ENCODE assay signal across 7 cellular contexts in genomic region chr12:8950287-8950574, GRCh38. TPM values are rescaled to one million over a fixed set of nuclear protein-coding genes. Genes with fewer than 3 reads are reported as not detected.
A peak's percentile ranks its signal among the peaks of the same experiment; 100 is the strongest.
DNase-seq lines count a peak whose midpoint lies in the region; ATAC-seq, FAIRE-seq and TF ChIP-seq lines count a peak whose summit lies in the region.

No MANE protein-coding gene starts in this region.

- no peak for FAIRE-seq in HTR-8/SVneo (lab: Jason Lieb, UNC)

- TF ChIP-seq CTCF in WI38 (IDR thresholded peaks at IDR 0.05; ENCODE audit: low read depth, low read length): no peak
- TF ChIP-seq CTCF in stomach (IDR thresholded peaks at IDR 0.05): no peak

- peak overlapping the region; percentile 95 to 99 (median 97) for H3K27ac ChIP-seq in stomach

- no peak for DNase-seq in stomach
- DNase-seq in HTR-8/SVneo (ENCODE audit: insufficient read length, low spot score): no peak

- peaks cover 13 to 43% (median 35%) of the 10 kb centered on the region in 4 donors for H3K4me1 ChIP-seq in stomach

- ATAC-seq in GM18868 (IDR thresholded peaks at IDR 0.05; ENCODE audit: unreplicated experiment): peak; percentile 5
- ATAC-seq in HG02943 (IDR thresholded peaks at IDR 0.05; ENCODE audit: low read depth, unreplicated experiment): peak; percentile 13
- ATAC-seq in HG03432 (IDR thresholded peaks at IDR 0.05; ENCODE audit: unreplicated experiment): no peak

- H3K36me3 ChIP-seq in stomach: peaks cover 3 to 13% (median 11%) of the 10 kb centered on the region in 4 donors

- no peak for TF ChIP-seq EP300 in stomach (IDR thresholded peaks at IDR 0.05)

- no peaks in the 10 kb centered on the region for H3K9me3 ChIP-seq in stomach

- no peaks in the 10 kb centered on the region for H3K27me3 ChIP-seq in stomach

- no peak for TF ChIP-seq POLR2A in stomach (IDR thresholded peaks at IDR 0.05)

- 0 to 1% (median 0%) methylated on average over 7 of the region's 7 CpGs for WGBS in stomach, 5 donors

- intact Hi-C loops in stomach (cut with DNase I; ENCODE audit: low total_unique reads): no loop called here

- H3K4me3 ChIP-seq in WI38 (ENCODE audit: low read depth, low read length): peak overlapping the region; percentile 97
- peak overlapping the region; percentile 81 for H3K4me3 ChIP-seq in iPS-11a (ENCODE audit: low read depth, low read length)
- peak overlapping the region; percentile 62 to 85 (median 79) for H3K4me3 ChIP-seq in stomach

RNA-seq across cellular contexts. Expression of gene M6PR, which starts 0.8 kb away (rescaled TPM):
- 100 to 1,000 TPM in 2 of 5 donors, 10 to 100 TPM in 3; 33.3 to 155 (median 66.9) TPM for total RNA-seq in stomach
- polyA plus RNA-seq in stomach: 10 to 100 TPM; 20.9 to 50.1 (median 36.7) TPM

RNA-seq across cellular contexts. Expression of gene PHC1, which starts 35.9 kb away (rescaled TPM):
- 100 to 1,000 TPM in 1 of 5 donors, 10 to 100 TPM in 3, 1 to 10 TPM in 1; 4.3 to 176 (median 21.3) TPM for total RNA-seq in stomach
- 10 to 100 TPM in 2 of 3 donors, 1 to 10 TPM in 1; 9.7 to 18.9 (median 14.2) TPM for polyA plus RNA-seq in stomach

RNA-seq across cellular contexts. Expression of gene KLRG1, which starts 39.1 kb away (rescaled TPM):
- total RNA-seq in stomach: 1 to 10 TPM in 2 of 5 donors, under 1 TPM in 1, not detected in 2; 0.43 to 2.9 (median 1.3) TPM
- 1 to 10 TPM in 2 of 3 donors, under 1 TPM in 1; 0.40 to 1.7 (median 1.6) TPM for polyA plus RNA-seq in stomach
